Comparison of ENCODE assay signal across 8 cellular contexts in genomic region chr14:100341301-100342031, GRCh38. TPM values are rescaled to one million over a fixed set of nuclear protein-coding genes. Genes with fewer than 3 reads are reported as not detected.
A peak's percentile ranks its signal among the peaks of the same experiment; 100 is the strongest.
DNase-seq lines count a peak whose midpoint lies in the region; ATAC-seq, FAIRE-seq and TF ChIP-seq lines count a peak whose summit lies in the region.

No MANE protein-coding gene starts in this region.

- no peak overlapping the region for H3K4me3 ChIP-seq in DOHH2 (ENCODE audit: low read length)
- H3K4me3 ChIP-seq in H7 (ENCODE audit: insufficient read depth, low read depth, low read length) = no peak overlapping the region

- no peaks in the 10 kb centered on the region for H4K20me1 ChIP-seq in DOHH2 (ENCODE audit: control insufficient read depth, insufficient read depth, low read depth, low read length)

- no peak for TF ChIP-seq CTCF in DOHH2 (IDR thresholded peaks at IDR 0.05; ENCODE audit: low read depth, low read length, poor library complexity, severe bottlenecking)

- H3K36me3 Mint-ChIP-seq in effector memory CD8-positive, alpha-beta T cell (ENCODE audit: insufficient read depth) = peaks cover 22% of the 10 kb centered on the region

- no peaks in the 10 kb centered on the region for H3K9me3 Mint-ChIP-seq in effector memory CD8-positive, alpha-beta T cell

- no peak overlapping the region for H3K27ac Mint-ChIP-seq in effector memory CD8-positive, alpha-beta T cell

- no peaks in the 10 kb centered on the region for H3K9me2 ChIP-seq in DOHH2 (replicated peaks; ENCODE audit: control insufficient read depth, low read length)

- no peaks in the 10 kb centered on the region for H3K79me2 ChIP-seq in DOHH2 (ENCODE audit: control insufficient read depth, low read length)

- peak; percentile 5 for FAIRE-seq in RCC 7860 (lab: Jason Lieb, UNC)

- no peaks in the 10 kb centered on the region for H3K9me3 ChIP-seq in DOHH2 (ENCODE audit: control insufficient read depth, insufficient read depth, low read length)

- H3K27me3 ChIP-seq in DOHH2 (ENCODE audit: control insufficient read depth, low read length) (no peaks in the 10 kb centered on the region), H7 (ENCODE audit: control insufficient read depth, insufficient read depth, low read length) (no peaks in the 10 kb centered on the region)

- no peaks in the 10 kb centered on the region for H3K27me3 Mint-ChIP-seq in effector memory CD8-positive, alpha-beta T cell

- H3K4me1 Mint-ChIP-seq in effector memory CD8-positive, alpha-beta T cell (ENCODE audit: low read depth in 2 of 2) = no peaks in the 10 kb centered on the region

- H3K4me1 ChIP-seq in DOHH2 (ENCODE audit: control insufficient read depth, low read length) = peaks cover 14% of the 10 kb centered on the region

- H3K36me3 ChIP-seq in DOHH2 (ENCODE audit: control insufficient read depth, low read length) (peaks cover 43% of the 10 kb centered on the region), H7 (replicated peaks; ENCODE audit: control insufficient read depth, insufficient read depth, low read length) (peaks cover 29% of the 10 kb centered on the region)

- H3F3A ChIP-seq in DOHH2 (ENCODE audit: control insufficient read depth, insufficient read depth) = no peaks in the 10 kb centered on the region

- peak overlapping the region; percentile 8; the same call in 1 of the 2 replicates for H3K4me2 ChIP-seq in DOHH2 (ENCODE audit: low read length)

- H3K4me3 Mint-ChIP-seq in effector memory CD8-positive, alpha-beta T cell = no peak overlapping the region

- peak; percentile 33 for ATAC-seq in effector memory CD8-positive, alpha-beta T cell (replicated peaks)
- no peak for ATAC-seq in HG03025 (IDR thresholded peaks at IDR 0.05; ENCODE audit: low FRiP score, unreplicated experiment)
- no peak for ATAC-seq in GM21390 (IDR thresholded peaks at IDR 0.05; ENCODE audit: unreplicated experiment)

- DNase-seq in H7 (peak; percentile 64), RCC 7860 (ENCODE audit: low spot score) (peak; percentile 56), mucosa of gallbladder (ENCODE audit: low spot score) (peak; percentile 51), NCI-H1048 (lab: John Stamatoyannopoulos, UW) (no peak)
- no peak for DNase-seq in effector memory CD8-positive, alpha-beta T cell

- no peak overlapping the region for H3K27ac ChIP-seq in DOHH2 (ENCODE audit: low read depth, low read length)

RNA-seq across cellular contexts. Expression of gene SLC25A47, which starts 18.3 kb away (rescaled TPM):
- total RNA-seq in H7 (2014; rRNA removed; shearing (Covaris generic)) = 0.07 and 0.18 TPM in 2 replicates
- 0.20 TPM for total RNA-seq in mucosa of gallbladder

RNA-seq across cellular contexts. Expression of gene WDR25, which starts 34.8 kb away (rescaled TPM):
- total RNA-seq in H7 (2014; rRNA removed; shearing (Covaris generic)) = 10.6 and 18.4 TPM in 2 replicates
- total RNA-seq in mucosa of gallbladder = 10.4 TPM

RNA-seq across cellular contexts. Expression of gene SLC25A29, which starts 35.2 kb away (rescaled TPM):
- total RNA-seq in H7 (2014; rRNA removed; shearing (Covaris generic)) = 124 and 131 TPM in 2 replicates
- total RNA-seq in mucosa of gallbladder = 165 TPM

Comparison
In these comparisons a context has a peak if more than half of its experiments do, and no peak if none do; other contexts are left out.
1. DNase-seq: peak in H7 (single experiment), RCC 7860 (single experiment) and mucosa of gallbladder (single experiment); none in effector memory CD8-positive, alpha-beta T cell (0 of 3) and NCI-H1048 (single experiment).